20 cellular contexts compared by ENCODE assay signal in the genomic region with DNA sequence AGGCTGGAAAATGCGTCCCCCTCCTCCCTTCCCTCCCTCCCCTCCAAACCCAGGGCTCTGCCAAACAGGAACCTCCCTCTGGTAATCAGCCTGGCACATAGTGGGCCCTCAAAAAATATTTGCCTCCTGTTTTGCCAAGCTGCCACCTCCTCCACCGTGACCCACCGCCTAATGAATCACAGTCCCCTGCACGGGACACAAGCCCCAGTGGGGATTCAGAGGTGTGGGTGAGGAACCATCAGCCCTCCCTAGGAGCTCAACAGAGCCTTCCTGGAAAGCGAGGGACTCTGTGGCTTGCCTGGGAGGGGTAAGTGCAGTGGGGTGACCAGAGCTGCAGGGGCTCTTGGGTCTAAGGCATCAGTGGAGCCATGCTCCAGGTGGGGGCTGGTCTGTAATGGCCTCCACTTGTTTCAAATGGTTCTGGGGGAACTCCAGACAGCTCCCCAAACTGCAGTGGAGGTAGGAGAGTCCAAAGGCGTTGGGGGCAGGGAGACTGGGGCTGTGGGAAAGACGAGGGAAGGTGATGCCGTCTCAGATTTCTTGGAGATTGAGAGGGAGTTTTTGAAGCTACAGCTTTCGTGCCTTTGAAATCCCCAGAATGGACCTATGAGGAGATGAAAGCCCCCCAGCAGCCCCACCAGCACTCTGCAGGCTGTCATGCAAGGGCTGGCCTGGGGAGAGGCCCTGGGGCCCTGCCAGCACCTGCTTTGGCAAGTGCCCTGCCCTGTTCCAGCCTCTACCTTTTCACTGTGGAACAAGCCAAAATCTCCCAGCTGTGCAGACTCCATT. TPM values are rescaled to one million over a fixed set of nuclear protein-coding genes. Genes with fewer than 3 reads are reported as not detected.
DNase-seq lines count a peak whose midpoint lies in the region; ATAC-seq and TF ChIP-seq lines count a peak whose summit lies in the region.
"Had no signal": no experiment of that assay in that cellular context is flagged by ENCODE, and none has a peak within 500 bp of the region (broad histone marks: within the 10 kb centered on the region; RNA-seq: fewer than 3 reads in every experiment).

No MANE protein-coding gene starts in this region.

- H3K4me1 Mint-ChIP-seq in nephron, result no peaks in the 10 kb centered on the region

- peaks cover 0 to 4% of the 10 kb centered on the region in 2 donors for H3K27me3 ChIP-seq in body of pancreas

- peak overlapping the region; percentile 59 to 66 (median 62) for H3K4me3 Mint-ChIP-seq in nephron
- H3K4me3 Mint-ChIP-seq: stimulated activated naive B cell treated with anti-CD40 and anti-IgM and Interleukin-4, amounts not matched to agents 10 μg/mL and 1 μg/mL and 100 μg/mL, for 72 hours had no signal

- peaks cover 88% of the 10 kb centered on the region for H3K27me3 Mint-ChIP-seq in nephron (ENCODE audit: low read depth)

- DNase-seq in activated CD8-positive, alpha-beta memory T cell treated with anti-CD3 and anti-CD28 coated beads for 24 hours, result peak; percentile 42
- DNase-seq in activated CD8-positive, alpha-beta memory T cell treated with anti-CD3 and anti-CD28 coated beads, Interleukin-2, amount 50 U/mL, for 4 hours, result no peak
- DNase-seq in coronary artery (ENCODE audit: low spot score) (peak; percentile 57), ureter (ENCODE audit: low spot score) (peak; percentile 29), body of pancreas (no peak)
- DNase-seq: activated CD4-positive, alpha-beta T cell treated with anti-CD3 and anti-CD28 coated beads, Interleukin-2, amount 50 U/mL, for 4 hours; CD8-positive, alpha-beta memory T cell; effector CD4-positive, alpha-beta T cell; immature natural killer cell; lower lobe of right lung; NCI-H1417 treated with DMSO at 0.1 percent for 48 hours; PC-3; SIG-M5; stimulated activated naive B cell treated with anti-CD40 and anti-IgM and Interleukin-4, amounts not matched to agents 10 μg/mL and 1 μg/mL and 100 μg/mL, for 72 hours; T-helper 1 cell; thyroid gland had no signal

- intact Hi-C loops in body of pancreas (cut with DNase I), result no loop called here

- no peak overlapping the region for H3K4me3 ChIP-seq in coronary artery
- H3K4me3 ChIP-seq in body of pancreas, result no peak overlapping the region
- H3K4me3 ChIP-seq: lower lobe of right lung, thyroid gland had no signal

- 20 to 24% methylated on average over 9 of the region's 9 CpGs for WGBS in body of pancreas, 2 donors

- no peak for TF ChIP-seq CTCF in coronary artery (IDR thresholded peaks at IDR 0.05)
- no peak for TF ChIP-seq CTCF in nephron (IDR thresholded peaks at IDR 0.05; ENCODE audit: unreplicated experiment in 3 of 3)
- no peak for TF ChIP-seq CTCF in body of pancreas (IDR thresholded peaks at IDR 0.05)

- H3K36me3 ChIP-seq in body of pancreas (replicated peaks in 1 of 2; ENCODE audit: insufficient read depth in 1 of 2, low read depth in 2 of 2), result no peaks in the 10 kb centered on the region
- H3K36me3 ChIP-seq: lower lobe of right lung, prostate gland, thyroid gland had no signal

- H3K9me3 ChIP-seq in body of pancreas, result no peaks in the 10 kb centered on the region
- H3K9me3 ChIP-seq: lower lobe of right lung, prostate gland, thyroid gland had no signal

- H3K27ac Mint-ChIP-seq in nephron, result no peak overlapping the region
- H3K27ac Mint-ChIP-seq: CD8-positive, alpha-beta memory T cell; immature natural killer cell; stimulated activated naive B cell treated with anti-CD40 and anti-IgM and Interleukin-4, amounts not matched to agents 10 μg/mL and 1 μg/mL and 100 μg/mL, for 72 hours had no signal

- ATAC-seq in body of pancreas (no peak), HG02870 (IDR thresholded peaks at IDR 0.05; ENCODE audit: unreplicated experiment) (no peak), GM18511 (IDR thresholded peaks at IDR 0.05; ENCODE audit: unreplicated experiment) (no peak)
- ATAC-seq: lower lobe of right lung, PC-3 had no signal

- TF ChIP-seq POLR2A in body of pancreas (IDR thresholded peaks at IDR 0.05), result no peak

- H3K9me3 Mint-ChIP-seq in nephron, result no peaks in the 10 kb centered on the region
- H3K9me3 Mint-ChIP-seq: immature natural killer cell had no signal

- H3K36me3 Mint-ChIP-seq in nephron (ENCODE audit: low read depth), result no peaks in the 10 kb centered on the region
- H3K36me3 Mint-ChIP-seq: stimulated activated naive B cell treated with anti-CD40 and anti-IgM and Interleukin-4, amounts not matched to agents 10 μg/mL and 1 μg/mL and 100 μg/mL, for 72 hours had no signal

- peaks cover 13% of the 10 kb centered on the region for H3K4me1 ChIP-seq in body of pancreas
- H3K4me1 ChIP-seq: prostate gland had no signal

- H3K27ac ChIP-seq in coronary artery (no peak overlapping the region), body of pancreas (no peak overlapping the region)
- H3K27ac ChIP-seq: lower lobe of right lung, prostate gland, thyroid gland had no signal

RNA-seq across cellular contexts. Expression of a gene that starts 1.0 kb away (rescaled TPM):
- 2.8 TPM for total RNA-seq in ureter
- under 1 TPM; 0.66 to 0.78 TPM for total RNA-seq in body of pancreas
- total RNA-seq: CD8-positive, alpha-beta memory T cell; lower lobe of right lung had no signal

Comparison
In these comparisons a context has a peak if more than half of its experiments do, and no peak if none do; other contexts are left out.
1. DNase-seq: peak in activated CD8-positive, alpha-beta memory T cell treated with anti-CD3 and anti-CD28 coated beads for 24 hours (single experiment), coronary artery (single experiment) and ureter (single experiment); none in activated CD8-positive, alpha-beta memory T cell treated with anti-CD3 and anti-CD28 coated beads, Interleukin-2, amount 50 U/mL, for 4 hours (single experiment) and body of pancreas (0 of 4).